21 cellular contexts compared by ENCODE assay signal in the genomic region with DNA sequence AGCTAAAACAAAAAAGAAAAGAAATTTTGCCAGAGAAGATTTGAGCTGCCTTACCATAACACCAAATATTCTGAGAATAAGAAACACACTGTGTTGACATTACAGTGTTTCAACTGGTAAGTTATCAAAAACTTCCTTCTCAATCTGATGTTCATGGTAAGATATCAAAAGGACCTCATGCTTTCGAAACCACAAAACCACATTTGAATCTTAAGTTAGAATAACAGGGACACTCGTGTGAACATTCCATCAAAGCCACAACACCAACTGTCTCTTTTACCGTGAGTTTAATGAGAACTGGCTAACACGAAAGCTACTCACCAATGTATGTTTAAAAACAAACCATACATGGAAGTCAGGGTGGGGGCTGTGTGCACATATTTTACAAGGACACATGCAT.
DNase-seq lines count a peak whose midpoint lies in the region; ATAC-seq and TF ChIP-seq lines count a peak whose summit lies in the region.
"Had no signal": no experiment of that assay in that cellular context is flagged by ENCODE, and none has a peak within 500 bp of the region (broad histone marks: within the 10 kb centered on the region; RNA-seq: fewer than 3 reads in every experiment).

No MANE protein-coding gene starts in this region.

- no peaks in the 10 kb centered on the region for H4K20me1 ChIP-seq in DND-41 (ENCODE audit: insufficient read depth, low read length)
- H4K20me1 ChIP-seq in Loucy (ENCODE audit: insufficient read depth, low read length, poor library complexity, severe bottlenecking) = no peaks in the 10 kb centered on the region
- no peaks in the 10 kb centered on the region for H4K20me1 ChIP-seq in OCI-LY7 (ENCODE audit: insufficient read depth, low read length)

- H2AK5ac ChIP-seq in mesenchymal stem cell (ENCODE audit: low read length, severe bottlenecking) = no peak overlapping the region

- H3K36me3 ChIP-seq in DND-41 (ENCODE audit: insufficient read depth, low read length) (no peaks in the 10 kb centered on the region), Loucy (ENCODE audit: insufficient read depth, low read length) (no peaks in the 10 kb centered on the region), mesenchymal stem cell (ENCODE audit: control insufficient read depth in 1 of 2, insufficient read depth in 2 of 2, low read depth in 1 of 2, low read length in 2 of 2) (no peaks in the 10 kb centered on the region), OCI-LY7 (ENCODE audit: insufficient read depth, low read length) (no peaks in the 10 kb centered on the region)

- H3K27me3 ChIP-seq in DND-41 (ENCODE audit: insufficient read depth, low read length, poor library complexity) (peaks cover 12% of the 10 kb centered on the region), Loucy (ENCODE audit: insufficient read depth, low read length, poor library complexity, severe bottlenecking) (no peaks in the 10 kb centered on the region), mesenchymal stem cell (ENCODE audit: control insufficient read depth in 1 of 2, insufficient read depth in 1 of 2, low read length in 2 of 2) (no peaks in the 10 kb centered on the region)
- H3K27me3 ChIP-seq: testis had no signal

- H3K4me2 ChIP-seq in DND-41 (ENCODE audit: insufficient read depth, low read length) = peak overlapping the region; percentile 20; the same call in 1 of the 2 replicates
- H3K4me2 ChIP-seq in Loucy (ENCODE audit: low read depth, low read length, poor library complexity, severe bottlenecking) = peak overlapping the region; percentile 32
- no peak overlapping the region for H3K4me2 ChIP-seq in mesenchymal stem cell (ENCODE audit: low read length, poor library complexity, severe bottlenecking)
- H3K4me2 ChIP-seq in OCI-LY7 (ENCODE audit: low read length) = no peak overlapping the region

- no peak overlapping the region for H2BK15ac ChIP-seq in mesenchymal stem cell (ENCODE audit: low read depth, poor library complexity, severe bottlenecking)

- H3K79me2 ChIP-seq in DND-41 (ENCODE audit: insufficient read depth, low read length) (no peaks in the 10 kb centered on the region), Loucy (ENCODE audit: insufficient read depth, low read length) (no peaks in the 10 kb centered on the region), OCI-LY7 (ENCODE audit: insufficient read depth, low read depth, low read length) (no peaks in the 10 kb centered on the region)

- no peak overlapping the region for H2BK12ac ChIP-seq in mesenchymal stem cell (ENCODE audit: low read length in 2 of 2)

- no peak overlapping the region for H3K18ac ChIP-seq in mesenchymal stem cell (ENCODE audit: low read depth in 1 of 2, low read length in 2 of 2)

- POLR2A ChIA-PET in OCI-LY7 (lab: Charles Lee) = no interaction called here

- BruUV-seq in OCI-LY7 (replicated peaks; lab: Mats Ljungman, UMichigan) = no TSS peak

- TF ChIP-seq CTCF in DND-41 (IDR thresholded peaks at IDR 0.05; ENCODE audit: borderline replicate concordance, extremely low read depth, low read length, poor library complexity, severe bottlenecking) (no peak), Loucy (conservative IDR thresholded peaks at IDR 0.05; ENCODE audit: low read length) (no peak), OCI-LY7 (conservative IDR thresholded peaks at IDR 0.05; ENCODE audit: low read length) (no peak)

- H3K23ac ChIP-seq in mesenchymal stem cell (ENCODE audit: low read length in 2 of 2) = no peak overlapping the region

- no peaks in the 10 kb centered on the region for H3F3A ChIP-seq in Loucy (ENCODE audit: low read depth)

- intact Hi-C loops in OCI-LY7 (cut with micrococcal nuclease; ENCODE audit: unreplicated experiment) = no loop called here

- H3K4ac ChIP-seq in mesenchymal stem cell (ENCODE audit: low read depth in 1 of 2, low read length in 2 of 2) = no peak overlapping the region

- H2AFZ ChIP-seq in DND-41 (ENCODE audit: low read depth, low read length) = no peak overlapping the region
- H2AFZ ChIP-seq in Loucy (ENCODE audit: low read length) = no peak overlapping the region
- no peak overlapping the region for H2AFZ ChIP-seq in mesenchymal stem cell (ENCODE audit: low read depth, low read length)
- no peak overlapping the region for H2AFZ ChIP-seq in OCI-LY7 (ENCODE audit: low read length)

- H4K91ac ChIP-seq in mesenchymal stem cell (ENCODE audit: low read length) = no peak overlapping the region

- H3K9me3 ChIP-seq in DND-41 (ENCODE audit: insufficient read depth, low read length, severe bottlenecking) = no peaks in the 10 kb centered on the region
- no peaks in the 10 kb centered on the region for H3K9me3 ChIP-seq in Loucy (ENCODE audit: insufficient read depth, low read depth, low read length)
- no peaks in the 10 kb centered on the region for H3K9me3 ChIP-seq in mesenchymal stem cell (ENCODE audit: control insufficient read depth, low read length)
- H3K9me3 ChIP-seq in OCI-LY7 (ENCODE audit: low read length) = no peaks in the 10 kb centered on the region
- H3K9me3 ChIP-seq: testis had no signal

- H3K4me1 ChIP-seq in DND-41 (ENCODE audit: insufficient read depth, low read length) (peaks cover 11% of the 10 kb centered on the region), Loucy (ENCODE audit: insufficient read depth, low read length, poor library complexity, severe bottlenecking) (no peaks in the 10 kb centered on the region), mesenchymal stem cell (ENCODE audit: control insufficient read depth, insufficient read depth, low read depth, low read length) (no peaks in the 10 kb centered on the region), OCI-LY7 (ENCODE audit: insufficient read depth, low read length, poor library complexity, severe bottlenecking) (no peaks in the 10 kb centered on the region)
- H3K4me1 ChIP-seq: testis had no signal

- DNase-seq in DND-41 (peak; percentile 26), amniotic epithelial cell (ENCODE audit: low read depth) (peak; percentile 2), mesenchymal stem cell (peak; percentile 76), OCI-M2 (lab: John Stamatoyannopoulos, UW; ENCODE audit: unreplicated experiment) (no peak), UCSD-AML1 (lab: John Stamatoyannopoulos, UW; ENCODE audit: unreplicated experiment) (no peak), NCI-H774 (lab: John Stamatoyannopoulos, UW) (no peak), OCI-LY7 (ENCODE audit: low spot score) (no peak)
- DNase-seq: activated T-cell treated with anti-CD3 and anti-CD28 coated beads, Interleukin-2, amount 50 U/mL, for 72 hours; AML-193; DMS153; glutamatergic neuron; immature natural killer cell; NCI-H1105; NK-92 treated with Interleukin-12 subunit alpha and Interleukin-12 subunit beta, amount 100 ng/mL, for 24 hours; SHP77; stimulated activated CD4-positive, alpha-beta T cell treated with anti-CD3 and anti-CD28 coated beads, Interleukin-4, amount 100 ng/mL, for 1 hour; T-helper 9 cell; testis had no signal

- H3K9ac ChIP-seq in DND-41 (ENCODE audit: low read depth, low read length) (no peak overlapping the region), Loucy (ENCODE audit: low read depth, low read length, poor library complexity, severe bottlenecking) (no peak overlapping the region), mesenchymal stem cell (ENCODE audit: low read length) (no peak overlapping the region)

- no peak overlapping the region for H3K4me3 ChIP-seq in DND-41 (ENCODE audit: low read depth in 1 of 2, low read length in 2 of 2)
- H3K4me3 ChIP-seq in Loucy (ENCODE audit: low read length, poor library complexity, severe bottlenecking) = no peak overlapping the region
- H3K4me3 ChIP-seq in mesenchymal stem cell (ENCODE audit: insufficient read depth in 1 of 2, low read depth in 1 of 2, low read length in 2 of 2) = no peak overlapping the region
- H3K4me3 ChIP-seq in OCI-LY7 (ENCODE audit: low read depth, low read length, poor library complexity, severe bottlenecking) = no peak overlapping the region
- H3K4me3 ChIP-seq: coronary artery, testis had no signal

- peak; percentile 94 for ATAC-seq in DND-41 (ENCODE audit: insufficient read depth, low read depth)
- ATAC-seq: activated T-cell treated with anti-CD3 and anti-CD28 coated beads, Interleukin-2, amount 50 U/mL, for 72 hours; sciatic nerve had no signal

- no peak overlapping the region for H3K14ac ChIP-seq in mesenchymal stem cell (ENCODE audit: low read length in 2 of 2)

- H3K9me2 ChIP-seq in Loucy (replicated peaks; ENCODE audit: low read depth, low read length) (no peaks in the 10 kb centered on the region), OCI-LY7 (ENCODE audit: insufficient read depth, low read length) (no peaks in the 10 kb centered on the region)

- no peaks in the 10 kb centered on the region for H3K79me1 ChIP-seq in mesenchymal stem cell (replicated peaks; ENCODE audit: low read length, poor library complexity, severe bottlenecking)

- CTCF ChIA-PET in OCI-LY7 (lab: Charles Lee; ENCODE audit: unreplicated experiment) = no interaction called here

- no peak overlapping the region for H2BK5ac ChIP-seq in mesenchymal stem cell (ENCODE audit: low read depth, low read length, poor library complexity, severe bottlenecking)

- H2BK120ac ChIP-seq in mesenchymal stem cell (ENCODE audit: low read depth, low read length) = no peak overlapping the region

- no peak overlapping the region for H3K27ac ChIP-seq in DND-41 (ENCODE audit: low read length)
- H3K27ac ChIP-seq in mesenchymal stem cell (ENCODE audit: low read length, poor library complexity, severe bottlenecking) = no peak overlapping the region
- H3K27ac ChIP-seq in OCI-LY7 (ENCODE audit: low read depth, low read length, poor library complexity, severe bottlenecking) = no peak overlapping the region
- H3K27ac ChIP-seq: coronary artery, testis had no signal

- 28% methylated on average over 3 of the region's 4 CpGs for WGBS in mesenchymal stem cell

- no peak overlapping the region for H4K8ac ChIP-seq in mesenchymal stem cell (ENCODE audit: low read length)

Comparison
In these comparisons a context has a peak if more than half of its experiments do, and no peak if none do; other contexts are left out.
1. DNase-seq: peak in DND-41 (single experiment), amniotic epithelial cell (single experiment) and mesenchymal stem cell (single experiment); none in OCI-M2 (single experiment), UCSD-AML1 (single experiment), NCI-H774 (single experiment) and OCI-LY7 (single experiment).
2. H3K4me2 ChIP-seq: peak in DND-41 (single experiment) and Loucy (single experiment); none in mesenchymal stem cell (single experiment) and OCI-LY7 (single experiment).